Comparison of ENCODE assay signal across 14 cellular contexts in the genomic region with DNA sequence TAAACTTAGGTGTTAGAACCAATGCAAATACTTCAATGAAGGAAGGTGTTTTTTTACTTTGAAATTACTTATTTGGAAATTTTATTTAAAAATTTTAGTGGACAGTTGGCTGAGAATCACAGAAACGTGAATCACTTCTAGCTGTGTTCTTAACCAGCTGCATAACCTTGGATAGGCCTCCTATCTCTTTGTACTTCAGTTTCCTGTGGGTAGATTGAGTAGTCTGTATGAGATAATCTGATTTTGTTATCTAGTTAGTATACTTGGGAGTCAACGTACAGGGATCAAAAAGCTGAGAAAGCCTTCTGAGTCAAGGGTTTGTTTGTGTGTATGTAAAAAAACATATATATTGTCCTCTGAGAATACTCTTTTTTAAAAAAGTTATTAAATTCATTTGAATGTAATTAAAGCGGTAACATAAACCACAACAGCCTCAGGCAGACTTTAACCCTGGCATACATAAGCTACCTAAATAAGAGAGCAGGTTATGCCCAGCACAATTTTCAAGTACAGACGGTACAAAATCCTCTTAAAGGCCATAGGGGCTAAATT. TPM values are rescaled to one million over a fixed set of nuclear protein-coding genes. Genes with fewer than 3 reads are reported as not detected.
DNase-seq lines count a peak whose midpoint lies in the region; ATAC-seq and TF ChIP-seq lines count a peak whose summit lies in the region.
"Had no signal": no experiment of that assay in that cellular context is flagged by ENCODE, and none has a peak within 500 bp of the region (broad histone marks: within the 10 kb centered on the region; RNA-seq: fewer than 3 reads in every experiment).

No MANE protein-coding gene starts in this region.

- 0 out of 2 replicates have a peak overlapping the region, but pooled peaks have one; percentile 94 for H3K4me2 ChIP-seq in SK-N-SH

- no peaks in the 10 kb centered on the region for H3F3A ChIP-seq in SK-N-SH (replicated peaks; ENCODE audit: insufficient read depth)

- H3K27ac ChIP-seq in SK-N-SH (ENCODE audit: low read depth in 2 of 2, low read length in 1 of 2) = no peak overlapping the region
- H3K27ac ChIP-seq: thyroid gland had no signal

- peaks cover 51% of the 10 kb centered on the region for H3K4me1 Mint-ChIP-seq in activated naive CD8-positive, alpha-beta T cell treated with anti-CD3 and anti-CD28 coated beads for 36 hours
- H3K4me1 Mint-ChIP-seq in naive thymus-derived CD8-positive, alpha-beta T cell = peaks cover 22 to 68% (median 60%) of the 10 kb centered on the region in 4 donors

- H3K4me3 Mint-ChIP-seq in activated naive CD8-positive, alpha-beta T cell treated with anti-CD3 and anti-CD28 coated beads for 36 hours = peak overlapping the region; percentile 97
- H3K4me3 Mint-ChIP-seq in naive thymus-derived CD8-positive, alpha-beta T cell = peak overlapping the region in 9 of 10 donors; percentile 14 to 98 (median 64)

- no peak overlapping the region for H2AFZ ChIP-seq in SK-N-SH (ENCODE audit: low read depth)

- H3K9ac ChIP-seq in SK-N-SH = no peak overlapping the region

- peaks cover 5% of the 10 kb centered on the region for H3K27me3 Mint-ChIP-seq in activated naive CD8-positive, alpha-beta T cell treated with anti-CD3 and anti-CD28 coated beads for 36 hours
- H3K27me3 Mint-ChIP-seq in naive thymus-derived CD8-positive, alpha-beta T cell = peaks cover 0 to 3% (median 0%) of the 10 kb centered on the region in 5 donors

- H3K79me2 ChIP-seq in SK-N-SH (ENCODE audit: insufficient read depth) = peaks cover 70% of the 10 kb centered on the region

- 68% methylated on average over 4 of the region's 4 CpGs for WGBS in SK-N-SH (ENCODE audit: low lambda C conversion rate)

- no peaks in the 10 kb centered on the region for H3K9me2 ChIP-seq in SK-N-SH

- H4K20me1 ChIP-seq in SK-N-SH (ENCODE audit: insufficient read depth) = peaks cover 21% of the 10 kb centered on the region; the same call in 1 of the 2 replicates

- TF ChIP-seq POLR2A in NB4 (IDR thresholded peaks at IDR 0.05; ENCODE audit: extremely low read depth, insufficient read length) = no peak

- CTCF ChIA-PET in SK-N-SH (lab: Yijun Ruan, JAX) = interaction anchor here (1.2 to 2.3 kb wide), 2 partner anchors 43 to 45 kb away, joined by 3 to 5 read pairs; no protein-coding TSS in a partner anchor

- H3K9me3 ChIP-seq in SK-N-SH = peaks cover 3% of the 10 kb centered on the region; the same call in 1 of the 2 replicates
- H3K9me3 ChIP-seq: thyroid gland had no signal

- H3K27ac Mint-ChIP-seq in activated naive CD8-positive, alpha-beta T cell treated with anti-CD3 and anti-CD28 coated beads for 36 hours = peak overlapping the region; percentile 31
- peak overlapping the region in 4 of 10 donors; percentile 0 to 75 (median 32) for H3K27ac Mint-ChIP-seq in naive thymus-derived CD8-positive, alpha-beta T cell

- H3K36me3 Mint-ChIP-seq in activated naive CD8-positive, alpha-beta T cell treated with anti-CD3 and anti-CD28 coated beads for 36 hours = peaks cover 42% of the 10 kb centered on the region
- peaks cover 4 to 28% (median 12%) of the 10 kb centered on the region in 3 donors for H3K36me3 Mint-ChIP-seq in naive thymus-derived CD8-positive, alpha-beta T cell

- POLR2A ChIA-PET in SK-N-SH (lab: Yijun Ruan, JAX) = no interaction called here
- POLR2A ChIA-PET in naive thymus-derived CD8-positive, alpha-beta T cell (lab: Charles Lee) = interaction anchor here (1.7 kb wide), 1 partner anchor 38 kb away, joined by 11 read pairs; a partner anchor contains a TSS

- DNase-seq in SK-N-SH (no peak), NB4 (ENCODE audit: low read depth) (no peak), cortex of kidney (lab: John Stamatoyannopoulos, UW) (no peak), CD1c-positive myeloid dendritic cell (ENCODE audit: extremely low spot score) (no peak)
- no peak for DNase-seq in activated naive CD8-positive, alpha-beta T cell treated with anti-CD3 and anti-CD28 coated beads for 36 hours
- DNase-seq in naive thymus-derived CD8-positive, alpha-beta T cell = peak in 2 of 10 donors; percentile 12 to 18
- DNase-seq: 8988T; activated CD4-positive, alpha-beta T cell treated with anti-CD3 and anti-CD28 coated beads, Interleukin-2, amount 50 U/mL, for 48 hours; activated naive CD4-positive, alpha-beta T cell treated with Interleukin-2 at 50 U/mL for 16 hours; thyroid gland had no signal

- no peak for TF ChIP-seq EP300 in SK-N-SH (IDR thresholded peaks at IDR 0.05; ENCODE audit: borderline replicate concordance in 1 of 2, low read depth in 1 of 2, low read length in 1 of 2)

- H3K27me3 ChIP-seq in SK-N-SH (ENCODE audit: insufficient read depth) = no peaks in the 10 kb centered on the region
- H3K27me3 ChIP-seq: thyroid gland had no signal

- no peak for TF ChIP-seq RAD21 in SK-N-SH (IDR thresholded peaks at IDR 0.05; ENCODE audit: low read length)

- H3K9me3 Mint-ChIP-seq in activated naive CD8-positive, alpha-beta T cell treated with anti-CD3 and anti-CD28 coated beads for 36 hours = peaks cover 5% of the 10 kb centered on the region
- H3K9me3 Mint-ChIP-seq in naive thymus-derived CD8-positive, alpha-beta T cell = peaks cover 0 to 3% (median 0%) of the 10 kb centered on the region in 9 donors

- H3K4me1 ChIP-seq in SK-N-SH (ENCODE audit: control insufficient read depth in 1 of 2, insufficient read depth in 2 of 2, low read depth in 1 of 2, low read length in 1 of 2) = peaks cover 6 to 26% of the 10 kb centered on the region in 2 experiments; a peak in 3 of 4 replicates

- H3K36me3 ChIP-seq in SK-N-SH (replicated peaks in 1 of 2; ENCODE audit: control insufficient read depth in 1 of 2, insufficient read depth in 2 of 2, low read length in 1 of 2) = peaks cover 17 to 25% of the 10 kb centered on the region in 2 experiments

- ATAC-seq in SK-N-SH treated with all-trans-retinoic acid at 6 μM for 48 hours (no peak), GM21381 (IDR thresholded peaks at IDR 0.05; ENCODE audit: unreplicated experiment) (no peak)
- ATAC-seq in naive thymus-derived CD8-positive, alpha-beta T cell = no peak

- H3K4me3 ChIP-seq in SK-N-SH (ENCODE audit: low read depth in 2 of 2, low read length in 1 of 2) = no peak overlapping the region
- H3K4me3 ChIP-seq in NB4 (ENCODE audit: low read depth, low read length) = peak overlapping the region; percentile 11
- H3K4me3 ChIP-seq: thyroid gland had no signal

- TF ChIP-seq CTCF in SK-N-SH (IDR thresholded peaks at IDR 0.05) (no peak), NB4 (IDR thresholded peaks at IDR 0.05; ENCODE audit: low read depth, low read length) (no peak)

TF ChIP-seq in SK-N-SH, 30 proteins besides CTCF, POLR2A, EP300 and RAD21 (continues in another document):
- TF ChIP-seq GABPA (IDR thresholded peaks at IDR 0.05; ENCODE audit: low read depth) (no peak), EZH2phosphoT487 (IDR thresholded peaks at IDR 0.05; ENCODE audit: borderline replicate concordance, low read depth) (no peak), MXI1 (IDR thresholded peaks at IDR 0.05; ENCODE audit: low read depth, low read length) (no peak), ELF1 (IDR thresholded peaks at IDR 0.05) (no peak), POLR2AphosphoS5 (IDR thresholded peaks at IDR 0.05; ENCODE audit: low read depth, low read length) (no peak), MEF2A (IDR thresholded peaks at IDR 0.05; ENCODE audit: borderline replicate concordance, low read depth) (no peak), FOSL2 (IDR thresholded peaks at IDR 0.05; ENCODE audit: borderline replicate concordance, low read depth) (no peak)
- TF ChIP-seq, protein P1, sequence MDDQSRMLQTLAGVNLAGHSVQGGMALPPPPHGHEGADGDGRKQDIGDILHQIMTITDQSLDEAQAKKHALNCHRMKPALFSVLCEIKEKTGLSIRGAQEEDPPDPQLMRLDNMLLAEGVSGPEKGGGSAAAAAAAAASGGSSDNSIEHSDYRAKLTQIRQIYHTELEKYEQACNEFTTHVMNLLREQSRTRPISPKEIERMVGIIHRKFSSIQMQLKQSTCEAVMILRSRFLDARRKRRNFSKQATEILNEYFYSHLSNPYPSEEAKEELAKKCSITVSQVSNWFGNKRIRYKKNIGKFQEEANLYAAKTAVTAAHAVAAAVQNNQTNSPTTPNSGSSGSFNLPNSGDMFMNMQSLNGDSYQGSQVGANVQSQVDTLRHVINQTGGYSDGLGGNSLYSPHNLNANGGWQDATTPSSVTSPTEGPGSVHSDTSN (IDR thresholded peaks at IDR 0.05) = no peak

TF ChIP-seq in SK-N-SH treated with all-trans-retinoic acid at 6 μM for 48 hours, 23 proteins besides CTCF, POLR2A, EP300 and RAD21:
- TF ChIP-seq ZC3H10 (CRISPR knock-in tag; IDR thresholded peaks at IDR 0.05) (no peak), ESRRG (CRISPR knock-in tag; IDR thresholded peaks at IDR 0.05) (no peak), ZNF70 (CRISPR knock-in tag; IDR thresholded peaks at IDR 0.05) (no peak)

RNA-seq across cellular contexts. Expression of a gene that starts 38.1 kb away (rescaled TPM):
- polyA plus RNA-seq in SK-N-SH (2012; rRNA removed) = 12.6 and 14.2 TPM in 2 replicates
- 10.9 and 11.8 TPM in 2 replicates for polyA plus RNA-seq in SK-N-SH (2012; cell fraction: cytosol; rRNA removed)
- 18.3 and 22.0 TPM in 2 replicates for polyA plus RNA-seq in SK-N-SH (2012; cell fraction: nucleus; rRNA removed)
- 10 to 100 TPM; 35.4 to 37.5 TPM for total RNA-seq in activated naive CD8-positive, alpha-beta T cell treated with anti-CD3 and anti-CD28 coated beads for 36 hours
- total RNA-seq in naive thymus-derived CD8-positive, alpha-beta T cell = 10 to 100 TPM; 51.2 to 56.0 TPM
- 10 to 100 TPM; 27.2 to 40.2 (median 38.1) TPM for polyA plus RNA-seq in naive thymus-derived CD8-positive, alpha-beta T cell

RNA-seq across cellular contexts. Expression of a gene that starts 48.2 kb away (rescaled TPM):
- polyA plus RNA-seq in SK-N-SH (2012; rRNA removed) = 0.05 and 0.15 TPM in 2 replicates
- polyA plus RNA-seq in SK-N-SH (2012; cell fraction: cytosol; rRNA removed) = 0.04 and 0.22 TPM in 2 replicates
- 0.05 and 0.10 TPM in 2 replicates for polyA plus RNA-seq in SK-N-SH (2012; cell fraction: nucleus; rRNA removed)
- total RNA-seq in activated naive CD8-positive, alpha-beta T cell treated with anti-CD3 and anti-CD28 coated beads for 36 hours = 1 to 10 TPM; 2.2 to 2.4 TPM
- 1 to 10 TPM; 8.5 to 8.7 TPM for total RNA-seq in naive thymus-derived CD8-positive, alpha-beta T cell
- polyA plus RNA-seq in naive thymus-derived CD8-positive, alpha-beta T cell = under 1 TPM in 1 of 3 donors, not detected in 2; 0.12 TPM
- total RNA-seq: fibroblast of lung, LHCN-M2 had no signal
- polyA plus RNA-seq: fibroblast of lung had no signal
